ENCODE assay signal across 8 cellular contexts in genomic region chr12:72272731-72273498, GRCh38. TPM values are rescaled to one million over a fixed set of nuclear protein-coding genes. Genes with fewer than 3 reads are reported as not detected.
DNase-seq lines count a peak whose midpoint lies in the region; ATAC-seq and TF ChIP-seq lines count a peak whose summit lies in the region.

No MANE protein-coding gene starts in this region.

- H3K4me1 ChIP-seq in vagina = peaks cover 12% of the 10 kb centered on the region

- no peaks in the 10 kb centered on the region for H3K36me3 ChIP-seq in vagina

- intact Hi-C loops in Right ventricle myocardium inferior (cut with DNase I) (no loop called here), cardiac septum (cut with DNase I) (no loop called here), dorsolateral prefrontal cortex (cut with DNase I) (loop anchor here (5.0 to 10.0 kb wide), 3 partner anchors 69 to 256 kb away; no protein-coding TSS in a partner anchor), vagina (cut with DNase I) (no loop called here), natural killer cell (cut with micrococcal nuclease) (no loop called here)

- H3K9me3 Mint-ChIP-seq in natural killer cell = no peaks in the 10 kb centered on the region

- peak overlapping the region; percentile 43 to 85 (median 70) for H3K4me3 ChIP-seq in dorsolateral prefrontal cortex
- peak overlapping the region; percentile 70 to 78 for H3K4me3 ChIP-seq in vagina

- DNase-seq in Right ventricle myocardium inferior (ENCODE audit: missing footprints) = peak; percentile 61
- no peak for DNase-seq in cardiac septum (ENCODE audit: low spot score)
- DNase-seq in dorsolateral prefrontal cortex = peak in 6 of 10 donors; percentile 7 to 56 (median 44)
- peak; percentile 87 for DNase-seq in mesenteric fat pad (ENCODE audit: low spot score)
- no peak for DNase-seq in vagina (ENCODE audit: extremely low spot score in 2 of 2)
- no peak for DNase-seq in pons (ENCODE audit: low spot score)
- DNase-seq in natural killer cell = no peak

- H3K36me3 Mint-ChIP-seq in natural killer cell = no peaks in the 10 kb centered on the region

- no peak overlapping the region for H3K27ac Mint-ChIP-seq in natural killer cell

- no peaks in the 10 kb centered on the region for H3K4me1 Mint-ChIP-seq in natural killer cell

- no peak overlapping the region for H3K4me3 Mint-ChIP-seq in natural killer cell

- ATAC-seq in Right ventricle myocardium inferior (peak; percentile 38), GM19328 (IDR thresholded peaks at IDR 0.05; ENCODE audit: unreplicated experiment) (no peak), natural killer cell (no peak)

- TF ChIP-seq CTCF in dorsolateral prefrontal cortex (IDR thresholded peaks at IDR 0.05 in 54 of 56, conservative IDR thresholded peaks at IDR 0.05 in 2 of 56; ENCODE audit: low read depth in 1 of 56, partially characterized antibody in 56 of 56) (peak in 1 of 56 donors; percentile 2), vagina (IDR thresholded peaks at IDR 0.05) (no peak), natural killer cell (IDR thresholded peaks at IDR 0.05) (no peak)

- H3K27me3 ChIP-seq in dorsolateral prefrontal cortex (peaks cover 0 to 41% (median 8%) of the 10 kb centered on the region in 45 donors), vagina (peaks cover 7% of the 10 kb centered on the region)

- no peaks in the 10 kb centered on the region for H3K9me3 ChIP-seq in vagina

- no peak for TF ChIP-seq POLR2A in vagina (IDR thresholded peaks at IDR 0.05)

- peaks cover 25 to 41% of the 10 kb centered on the region in 2 donors for H3K27me3 Mint-ChIP-seq in natural killer cell (ENCODE audit: low read depth in 2 of 2)

- H3K27ac ChIP-seq in dorsolateral prefrontal cortex (peak overlapping the region in 48 of 59 donors; percentile 15 to 90 (median 75)), vagina (peak overlapping the region; percentile 87)

RNA-seq across cellular contexts. Expression of gene TRHDE, which starts 0.7 kb away (rescaled TPM):
- total RNA-seq in Right ventricle myocardium inferior = 1.3 TPM
- 0.30 TPM for total RNA-seq in cardiac septum
- 10 to 100 TPM; 14.1 to 93.9 (median 41.5) TPM for total RNA-seq in dorsolateral prefrontal cortex
- 14.5 TPM for total RNA-seq in mesenteric fat pad
- total RNA-seq in vagina = 34.9 TPM
- under 1 TPM in 1 of 3 donors, not detected in 2; 0.33 TPM for total RNA-seq in natural killer cell

Comparison
In these comparisons a context has a peak if more than half of its experiments do, and no peak if none do; other contexts are left out.
1. DNase-seq: peak in Right ventricle myocardium inferior (single experiment), dorsolateral prefrontal cortex (6 of 10) and mesenteric fat pad (single experiment); none in cardiac septum (single experiment), vagina (0 of 2), pons (single experiment) and natural killer cell (single experiment).
2. intact Hi-C loops: an anchor here in dorsolateral prefrontal cortex (5.0 to 10.0 kb wide); none called in Right ventricle myocardium inferior, cardiac septum, vagina and natural killer cell.